ENCODE assay signal across 22 cellular contexts in genomic region chr14:100279563-100279962, GRCh38. TPM values are rescaled to one million over a fixed set of nuclear protein-coding genes. Genes with fewer than 3 reads are reported as not detected.
DNase-seq lines count a peak whose midpoint lies in the region; ATAC-seq and TF ChIP-seq lines count a peak whose summit lies in the region.
"Had no signal": no experiment of that assay in that cellular context is flagged by ENCODE, and none has a peak within 500 bp of the region (broad histone marks: within the 10 kb centered on the region; RNA-seq: fewer than 3 reads in every experiment).

No MANE protein-coding gene starts in this region.

- intact Hi-C loops in lower lobe of right lung (cut with DNase I) (no loop called here), vagina (cut with DNase I) (no loop called here), right cardiac atrium (cut with DNase I) (loop anchor here in 1 of 4 donors (10.0 kb wide), 1 partner anchor 365 kb away; no protein-coding TSS in a partner anchor)

- peaks cover 62% of the 10 kb centered on the region for H3K79me2 ChIP-seq in neural progenitor cell (ENCODE audit: low read depth)

- TF ChIP-seq POLR2A in vagina (IDR thresholded peaks at IDR 0.05), result no peak

- H3K4me1 Mint-ChIP-seq in stimulated activated naive CD8-positive, alpha-beta T cell treated with anti-CD3 and anti-CD28 coated beads, Interleukin-15, Interleukin-2, amounts not matched to agents 100 ng/mL and 50 ng/mL, for 24 hours (ENCODE audit: low read depth), result peaks cover 51% of the 10 kb centered on the region
- peaks cover 45% of the 10 kb centered on the region for H3K4me1 Mint-ChIP-seq in activated CD8-positive, alpha-beta T cell treated with anti-CD3 and anti-CD28 coated beads, Interleukin-2, amount 10 ng/mL, durations not matched to agents 7 days and 5 days (ENCODE audit: low read depth)
- no peaks in the 10 kb centered on the region for H3K4me1 Mint-ChIP-seq in neural progenitor cell

- H3K9me3 Mint-ChIP-seq in stimulated activated naive CD8-positive, alpha-beta T cell treated with anti-CD3 and anti-CD28 coated beads, Interleukin-15, Interleukin-2, amounts not matched to agents 100 ng/mL and 50 ng/mL, for 24 hours, result no peaks in the 10 kb centered on the region
- no peaks in the 10 kb centered on the region for H3K9me3 Mint-ChIP-seq in activated CD8-positive, alpha-beta T cell treated with anti-CD3 and anti-CD28 coated beads, Interleukin-2, amount 10 ng/mL, durations not matched to agents 7 days and 5 days (ENCODE audit: insufficient read depth)
- no peaks in the 10 kb centered on the region for H3K9me3 Mint-ChIP-seq in neural progenitor cell
- H3K9me3 Mint-ChIP-seq: IgD-negative memory B cell had no signal

- no peak for TF ChIP-seq CTCF in lower lobe of right lung (IDR thresholded peaks at IDR 0.05)
- no peak for TF ChIP-seq CTCF in neural progenitor cell (IDR thresholded peaks at IDR 0.05)
- TF ChIP-seq CTCF in vagina (IDR thresholded peaks at IDR 0.05), result no peak

- no peak overlapping the region for H3K4me2 ChIP-seq in neural progenitor cell

- H3K36me3 ChIP-seq in lower lobe of right lung (peaks cover 22% of the 10 kb centered on the region), neural progenitor cell (peaks cover 12% of the 10 kb centered on the region), vagina (peaks cover 0 to 15% of the 10 kb centered on the region in 2 donors)

- H3K9me3 ChIP-seq in lower lobe of right lung, result no peaks in the 10 kb centered on the region
- no peaks in the 10 kb centered on the region for H3K9me3 ChIP-seq in neural progenitor cell (ENCODE audit: low read depth)
- H3K9me3 ChIP-seq in vagina, result no peaks in the 10 kb centered on the region
- no peaks in the 10 kb centered on the region for H3K9me3 ChIP-seq in right cardiac atrium (ENCODE audit: control insufficient read depth, low read length)
- H3K9me3 ChIP-seq: sigmoid colon had no signal

- H3K4me1 ChIP-seq in lower lobe of right lung (peaks cover 71% of the 10 kb centered on the region), neural progenitor cell (peaks cover 6% of the 10 kb centered on the region), vagina (peaks cover 22% of the 10 kb centered on the region), right cardiac atrium (ENCODE audit: control insufficient read depth, insufficient read depth, low read length) (peaks cover 5% of the 10 kb centered on the region)

- peak overlapping the region; percentile 74 for H3K27ac Mint-ChIP-seq in stimulated activated naive CD8-positive, alpha-beta T cell treated with anti-CD3 and anti-CD28 coated beads, Interleukin-15, Interleukin-2, amounts not matched to agents 100 ng/mL and 50 ng/mL, for 24 hours
- peak overlapping the region; percentile 58 for H3K27ac Mint-ChIP-seq in activated CD8-positive, alpha-beta T cell treated with anti-CD3 and anti-CD28 coated beads, Interleukin-2, amount 10 ng/mL, durations not matched to agents 7 days and 5 days
- no peak overlapping the region for H3K27ac Mint-ChIP-seq in neural progenitor cell

- H3K4me3 ChIP-seq in lower lobe of right lung (no peak overlapping the region), neural progenitor cell (no peak overlapping the region), vagina (no peak overlapping the region), right cardiac atrium (ENCODE audit: low read length) (no peak overlapping the region)
- H3K4me3 ChIP-seq: sigmoid colon had no signal

- H3K27me3 ChIP-seq in lower lobe of right lung (ENCODE audit: low read depth) (no peaks in the 10 kb centered on the region), neural progenitor cell (no peaks in the 10 kb centered on the region), vagina (no peaks in the 10 kb centered on the region), right cardiac atrium (ENCODE audit: control insufficient read depth, insufficient read depth) (no peaks in the 10 kb centered on the region)
- H3K27me3 ChIP-seq: sigmoid colon had no signal

- CTCF ChIA-PET in activated CD8-positive, alpha-beta T cell treated with anti-CD3 and anti-CD28 coated beads, Interleukin-2, amount 10 ng/mL, durations not matched to agents 7 days and 5 days (lab: Charles Lee), result interaction anchor here (1.1 to 1.7 kb wide), 3 partner anchors 9 to 18 kb away, joined by 3 to 5 read pairs (median 4); no protein-coding TSS in a partner anchor

- H2AFZ ChIP-seq in neural progenitor cell (replicated peaks), result no peak overlapping the region

- peaks cover 29% of the 10 kb centered on the region for H3F3A ChIP-seq in neural progenitor cell (ENCODE audit: low read depth)

- no peaks in the 10 kb centered on the region for H3K27me3 Mint-ChIP-seq in stimulated activated naive CD8-positive, alpha-beta T cell treated with anti-CD3 and anti-CD28 coated beads, Interleukin-15, Interleukin-2, amounts not matched to agents 100 ng/mL and 50 ng/mL, for 24 hours
- no peaks in the 10 kb centered on the region for H3K27me3 Mint-ChIP-seq in activated CD8-positive, alpha-beta T cell treated with anti-CD3 and anti-CD28 coated beads, Interleukin-2, amount 10 ng/mL, durations not matched to agents 7 days and 5 days (ENCODE audit: low read depth)
- H3K27me3 Mint-ChIP-seq in neural progenitor cell (ENCODE audit: insufficient read depth, low read depth), result peaks cover 4% of the 10 kb centered on the region
- H3K27me3 Mint-ChIP-seq: IgD-negative memory B cell had no signal

- POLR2A ChIA-PET in activated CD8-positive, alpha-beta T cell treated with anti-CD3 and anti-CD28 coated beads, Interleukin-2, amount 10 ng/mL, durations not matched to agents 7 days and 5 days (lab: Charles Lee), result no interaction called here

- H3K9ac ChIP-seq in neural progenitor cell, result no peak overlapping the region

- peaks cover 38% of the 10 kb centered on the region for H3K36me3 Mint-ChIP-seq in stimulated activated naive CD8-positive, alpha-beta T cell treated with anti-CD3 and anti-CD28 coated beads, Interleukin-15, Interleukin-2, amounts not matched to agents 100 ng/mL and 50 ng/mL, for 24 hours (ENCODE audit: low read depth)
- peaks cover 24% of the 10 kb centered on the region for H3K36me3 Mint-ChIP-seq in activated CD8-positive, alpha-beta T cell treated with anti-CD3 and anti-CD28 coated beads, Interleukin-2, amount 10 ng/mL, durations not matched to agents 7 days and 5 days (ENCODE audit: low read depth)
- H3K36me3 Mint-ChIP-seq in neural progenitor cell, result peaks cover 18% of the 10 kb centered on the region
- H3K36me3 Mint-ChIP-seq: IgD-negative memory B cell had no signal

- DNase-seq in stimulated activated naive CD8-positive, alpha-beta T cell treated with anti-CD3 and anti-CD28 coated beads, Interleukin-15, Interleukin-2, amounts not matched to agents 100 U/mL and 50 U/mL, for 24 hours, result no peak
- DNase-seq in activated CD8-positive, alpha-beta T cell treated with anti-CD3 and anti-CD28 coated beads, Interleukin-2, amount 10 ng/mL, durations not matched to agents 7 days and 5 days, result no peak
- DNase-seq in lower lobe of right lung (no peak), neural progenitor cell (ENCODE audit: low spot score) (no peak), NCI-H69 (lab: John Stamatoyannopoulos, UW) (no peak), vagina (ENCODE audit: extremely low spot score in 2 of 2) (no peak), right cardiac atrium (no peak)
- DNase-seq: activated CD4-positive, CD25-positive, alpha-beta regulatory T cell treated with anti-CD3 and anti-CD28 coated beads, Interleukin-2, amount 50 U/mL, for 72 hours; cerebellar nuclear complex; DMS 273 treated with DMSO at 0.1 percent for 48 hours; effector memory CD4-positive, alpha-beta T cell; islet precursor cell; MV-4-11; NCI-H2029 treated with DMSO at 0.1 percent for 48 hours; NCI-H510A; Right ventricle myocardium superior; sigmoid colon; stimulated activated CD4-positive, alpha-beta T cell treated with anti-CD3 and anti-CD28 coated beads, Interleukin-1b, Interleukin-23, amount 100 ng/mL, for 48 hours had no signal

- H3K4me3 Mint-ChIP-seq in stimulated activated naive CD8-positive, alpha-beta T cell treated with anti-CD3 and anti-CD28 coated beads, Interleukin-15, Interleukin-2, amounts not matched to agents 100 ng/mL and 50 ng/mL, for 24 hours, result no peak overlapping the region
- H3K4me3 Mint-ChIP-seq in activated CD8-positive, alpha-beta T cell treated with anti-CD3 and anti-CD28 coated beads, Interleukin-2, amount 10 ng/mL, durations not matched to agents 7 days and 5 days, result no peak overlapping the region
- no peak overlapping the region for H3K4me3 Mint-ChIP-seq in neural progenitor cell
- H3K4me3 Mint-ChIP-seq: IgD-negative memory B cell had no signal

- H4K20me1 ChIP-seq in neural progenitor cell (ENCODE audit: low read depth), result peaks cover 96% of the 10 kb centered on the region

- ATAC-seq in stimulated activated naive CD8-positive, alpha-beta T cell treated with anti-CD3 and anti-CD28 coated beads, Interleukin-15, Interleukin-2, amounts not matched to agents 100 U/mL and 50 U/mL, for 24 hours, result no peak
- no peak for ATAC-seq in activated CD8-positive, alpha-beta T cell treated with anti-CD3 and anti-CD28 coated beads, Interleukin-2, amount 10 ng/mL, durations not matched to agents 7 days and 5 days
- ATAC-seq in lower lobe of right lung, result no peak
- ATAC-seq in right cardiac atrium, result no peak

- WGBS in right cardiac atrium, result 93% methylated on average over 8 of the region's 8 CpGs

- H3K27ac ChIP-seq in lower lobe of right lung, result peak overlapping the region; percentile 2
- H3K27ac ChIP-seq in neural progenitor cell, result no peak overlapping the region
- no peak overlapping the region for H3K27ac ChIP-seq in vagina
- H3K27ac ChIP-seq in right cardiac atrium (ENCODE audit: low read length), result no peak overlapping the region
- H3K27ac ChIP-seq: sigmoid colon had no signal

RNA-seq across cellular contexts. Expression of gene SLC25A29, which starts 26.7 kb away (rescaled TPM):
- 10 to 100 TPM; 29.7 to 29.9 TPM for total RNA-seq in activated CD8-positive, alpha-beta T cell treated with anti-CD3 and anti-CD28 coated beads, Interleukin-2, amount 10 ng/mL, durations not matched to agents 7 days and 5 days
- total RNA-seq in lower lobe of right lung, result 76.0 TPM
- total RNA-seq in neural progenitor cell (ENCODE audit: low replicate concordance), result 103 and 330 TPM in 2 replicates
- 58.9 TPM for total RNA-seq in vagina
- total RNA-seq in right cardiac atrium, result 10 to 100 TPM; 22.9 to 41.1 (median 23.9) TPM
- polyA plus RNA-seq in right cardiac atrium, result 20.9 TPM

RNA-seq across cellular contexts. Expression of gene YY1, which starts 40.6 kb away (rescaled TPM):
- 100 to 1,000 TPM; 107 TPM for total RNA-seq in activated CD8-positive, alpha-beta T cell treated with anti-CD3 and anti-CD28 coated beads, Interleukin-2, amount 10 ng/mL, durations not matched to agents 7 days and 5 days
- 74.8 TPM for total RNA-seq in lower lobe of right lung
- total RNA-seq in neural progenitor cell (ENCODE audit: low replicate concordance), result 54.8 and 58.9 TPM in 2 replicates
- 43.0 TPM for total RNA-seq in vagina
- 10 to 100 TPM; 45.4 to 47.4 (median 46.3) TPM for total RNA-seq in right cardiac atrium
- polyA plus RNA-seq in right cardiac atrium, result 28.8 TPM

RNA-seq across cellular contexts. Expression of gene SLC25A47, which starts 43.6 kb away (rescaled TPM):
- not detected for total RNA-seq in activated CD8-positive, alpha-beta T cell treated with anti-CD3 and anti-CD28 coated beads, Interleukin-2, amount 10 ng/mL, durations not matched to agents 7 days and 5 days
- total RNA-seq in lower lobe of right lung (not detected), neural progenitor cell (ENCODE audit: low replicate concordance) (not detected in 2 replicates), vagina (not detected), right cardiac atrium (not detected)
- polyA plus RNA-seq in right cardiac atrium, result not detected
- total RNA-seq: Right ventricle myocardium superior; sigmoid colon; subcutaneous adipose tissue; T-helper 1 cell treated with Interleukin-12 subunit alpha and Interleukin-12 subunit beta and Interleukin-4 antibody, amounts not matched to agents 30 ng/mL and 1 ng/mL, for 36 hours had no signal
- polyA plus RNA-seq: IgD-negative memory B cell had no signal
